In the genomic region with DNA sequence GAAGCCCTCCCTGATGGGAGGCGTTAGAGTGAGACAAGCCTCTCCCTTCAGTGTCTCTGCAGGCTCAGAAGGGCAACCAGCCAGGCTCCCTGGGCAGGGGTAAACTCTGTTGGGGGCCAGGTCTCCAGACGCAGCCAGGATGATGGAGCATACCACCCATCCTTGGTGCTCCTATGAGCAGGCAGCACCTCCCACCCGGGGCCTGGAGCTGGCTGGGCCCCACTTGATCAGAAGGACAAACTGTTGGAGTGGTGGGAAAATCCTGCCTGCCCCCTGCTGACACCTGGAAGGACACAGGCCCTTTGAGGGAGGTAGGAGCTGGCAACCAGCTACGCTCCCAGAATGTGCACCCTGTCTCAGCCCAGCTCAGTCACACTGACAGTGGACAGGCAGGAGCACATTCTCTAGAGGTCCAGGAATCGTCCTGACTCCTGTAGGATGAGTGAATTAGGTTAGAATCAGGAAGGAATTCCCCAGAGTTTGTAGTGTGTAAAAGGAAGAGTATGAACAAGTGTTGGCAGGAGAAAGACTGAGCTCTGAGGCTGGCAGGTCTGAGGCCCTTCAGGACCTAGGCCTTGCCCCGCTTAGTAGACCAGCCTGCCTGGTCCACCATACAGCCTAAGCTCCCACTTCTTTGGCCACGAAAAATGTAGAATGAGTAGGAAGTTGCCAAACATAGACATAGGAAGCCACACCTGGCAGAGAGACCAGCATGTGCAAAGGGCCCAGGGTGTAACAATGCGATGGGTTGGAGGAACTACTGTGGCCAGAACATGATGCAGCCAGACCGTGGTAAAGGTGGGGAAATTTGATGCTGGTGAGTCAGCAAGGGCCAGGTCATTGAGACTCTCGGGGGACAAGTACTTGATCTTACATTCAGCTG, we compare ENCODE assay signal across 9 cellular contexts. TPM values are rescaled to one million over a fixed set of nuclear protein-coding genes. Genes with fewer than 3 reads are reported as not detected.
DNase-seq lines count a peak whose midpoint lies in the region; ATAC-seq and TF ChIP-seq lines count a peak whose summit lies in the region.
"Had no signal": no experiment of that assay in that cellular context is flagged by ENCODE, and none has a peak within 500 bp of the region (broad histone marks: within the 10 kb centered on the region; RNA-seq: fewer than 3 reads in every experiment).

No MANE protein-coding gene starts in this region.

- no peak for ATAC-seq in gastrocnemius medialis

- peak; percentile 70 for DNase-seq in GM13977 (ENCODE audit: low spot score)
- peak; percentile 68 for DNase-seq in NB4 (ENCODE audit: low read depth)
- peak; percentile 52 for DNase-seq in fibroblast of pulmonary artery (ENCODE audit: low read depth)
- DNase-seq in gastrocnemius medialis = no peak
- no peak for DNase-seq in stimulated activated CD4-positive, alpha-beta T cell treated with anti-CD3 and anti-CD28 coated beads, Interleukin-4, amount 100 ng/mL, for 1 hour
- no peak for DNase-seq in UCSD-AML1 (lab: John Stamatoyannopoulos, UW; ENCODE audit: unreplicated experiment)
- DNase-seq in NCI-H774 (lab: John Stamatoyannopoulos, UW) = no peak
- DNase-seq in activated CD4-positive, alpha-beta T cell treated with anti-CD3 and anti-CD28 coated beads, Interleukin-2, amount 50 U/mL, for 48 hours = no peak
- DNase-seq: NCI-H1048 had no signal

- no peak for TF ChIP-seq POLR2A in NB4 (IDR thresholded peaks at IDR 0.05; ENCODE audit: extremely low read depth, insufficient read length)
- no peak for TF ChIP-seq POLR2A in gastrocnemius medialis (IDR thresholded peaks at IDR 0.05)

- H3K4me1 ChIP-seq in gastrocnemius medialis = peaks cover 22 to 26% of the 10 kb centered on the region in 2 donors

- no peak for TF ChIP-seq CTCF in GM13977 (IDR thresholded peaks at IDR 0.05; ENCODE audit: extremely low read depth, insufficient read depth, missing control alignments)
- TF ChIP-seq CTCF in NB4 (IDR thresholded peaks at IDR 0.05; ENCODE audit: low read depth, low read length) = no peak
- no peak for TF ChIP-seq CTCF in fibroblast of pulmonary artery (IDR thresholded peaks at IDR 0.05; ENCODE audit: low read length, missing control alignments)
- no peak for TF ChIP-seq CTCF in gastrocnemius medialis (IDR thresholded peaks at IDR 0.05 in 4 of 5, conservative IDR thresholded peaks at IDR 0.05 in 1 of 5)

- H3K9me3 ChIP-seq in gastrocnemius medialis = no peaks in the 10 kb centered on the region

- in situ Hi-C loops in GM13977 (cut with MboI; ENCODE audit: low pct_unique_long_range_greater_than_20kb, low sequenced_read_pairs, unreplicated experiment) = no loop called here
- in situ Hi-C loops in gastrocnemius medialis (cut with MboI; ENCODE audit: low sequenced_read_pairs in 4 of 4) = no loop called here

- H3K27ac ChIP-seq in gastrocnemius medialis = peak overlapping the region in 3 of 4 donors; percentile 33 to 72 (median 50)

- no peaks in the 10 kb centered on the region for H3K27me3 ChIP-seq in gastrocnemius medialis

- intact Hi-C loops in gastrocnemius medialis (cut with DNase I; ENCODE audit: low total_unique reads) = no loop called here

- H3K36me3 ChIP-seq in gastrocnemius medialis = no peaks in the 10 kb centered on the region

- H3K4me3 ChIP-seq in NB4 (ENCODE audit: low read depth, low read length) = no peak overlapping the region
- H3K4me3 ChIP-seq in fibroblast of pulmonary artery (replicated peaks; ENCODE audit: low read depth, low read length) = no peak overlapping the region
- no peak overlapping the region for H3K4me3 ChIP-seq in gastrocnemius medialis

RNA-seq across cellular contexts. Expression of a gene that starts 19.1 kb away (rescaled TPM):
- total RNA-seq in gastrocnemius medialis = 10 to 100 TPM in 3 of 4 donors, 1 to 10 TPM in 1; 8.9 to 16.9 (median 13.9) TPM

RNA-seq across cellular contexts. Expression of a gene that starts 49.0 kb away (rescaled TPM):
- total RNA-seq in gastrocnemius medialis = 10 to 100 TPM; 18.5 to 63.5 (median 36.7) TPM

RNA-seq across cellular contexts. Expression of a gene that starts 55.0 kb away (rescaled TPM):
- 1 to 10 TPM in 2 of 4 donors, under 1 TPM in 1, not detected in 1; 0.78 to 2.8 (median 1.1) TPM for total RNA-seq in gastrocnemius medialis

Comparison
In these comparisons a context has a peak if more than half of its experiments do, and no peak if none do; other contexts are left out.
1. DNase-seq: peak in GM13977 (single experiment), NB4 (single experiment) and fibroblast of pulmonary artery (single experiment); none in gastrocnemius medialis (0 of 2), stimulated activated CD4-positive, alpha-beta T cell treated with anti-CD3 and anti-CD28 coated beads, Interleukin-4, amount 100 ng/mL, for 1 hour (single experiment), UCSD-AML1 (single experiment), NCI-H774 (single experiment) and activated CD4-positive, alpha-beta T cell treated with anti-CD3 and anti-CD28 coated beads, Interleukin-2, amount 50 U/mL, for 48 hours (0 of 2).